19 cellular contexts compared by ENCODE assay signal in genomic region chr14:96097752-96098151, GRCh38. TPM values are rescaled to one million over a fixed set of nuclear protein-coding genes. Genes with fewer than 3 reads are reported as not detected.
DNase-seq lines count a peak whose midpoint lies in the region; ATAC-seq, FAIRE-seq and TF ChIP-seq lines count a peak whose summit lies in the region.
"Had no signal": no experiment of that assay in that cellular context is flagged by ENCODE, and none has a peak within 500 bp of the region (broad histone marks: within the 10 kb centered on the region; RNA-seq: fewer than 3 reads in every experiment).

No MANE protein-coding gene starts in this region.

- H3K36me3 ChIP-seq in K562 (ENCODE audit: control insufficient read depth, insufficient read depth, low read length) (no peaks in the 10 kb centered on the region), liver (ENCODE audit: control insufficient read depth in 4 of 4, insufficient read depth in 3 of 4, low read depth in 1 of 4, low read length in 3 of 4) (no peaks in the 10 kb centered on the region)
- H3K36me3 ChIP-seq: HAP-1, Peyer's patch, SJCRH30 had no signal

- H3K27ac ChIP-seq in K562 (ENCODE audit: extremely low read depth, low read depth, low read length) (no peak overlapping the region), liver (ENCODE audit: low read depth in 1 of 2, low read length in 2 of 2) (peak overlapping the region; percentile 85 to 86)
- H3K27ac ChIP-seq: C4-2B, Peyer's patch, SJCRH30 had no signal

- no peak overlapping the region for H3K4me2 ChIP-seq in K562 (ENCODE audit: insufficient read depth, low read length)

- H3K9ac ChIP-seq in K562 (ENCODE audit: insufficient read depth in 1 of 2, low read depth in 2 of 2, low read length in 2 of 2): no peak overlapping the region
- H3K9ac ChIP-seq in liver (ENCODE audit: low read depth in 1 of 2, low read length in 2 of 2): no peak overlapping the region

- CTCF ChIA-PET in K562 (lab: Yijun Ruan, JAX; ENCODE audit: low intra/inter-chr PET ratio): interaction anchor here (1.4 kb wide), 1 partner anchor 178 kb away, joined by 4 read pairs; no protein-coding TSS in a partner anchor

- H4K20me1 ChIP-seq in K562 (replicated peaks; ENCODE audit: control insufficient read depth, insufficient read depth, low read length): no peaks in the 10 kb centered on the region

- TF ChIP-seq POLR2A in K562 (conservative IDR thresholded peaks at IDR 0.05): no peak

- no peak for TF ChIP-seq RAD21 in K562 (CRISPR knock-in tag; conservative IDR thresholded peaks at IDR 0.05 in 1 of 2, IDR thresholded peaks at IDR 0.05 in 1 of 2)
- peak in 1 of 2 donors; percentile 45 for TF ChIP-seq RAD21 in liver (IDR thresholded peaks at IDR 0.05)

- H3K4me3 ChIP-seq in K562: no peak overlapping the region
- H3K4me3 ChIP-seq in liver (ENCODE audit: low read depth in 1 of 3, low read length in 3 of 3): peak overlapping the region in 1 of 3 donors; percentile 13
- H3K4me3 ChIP-seq: HAP-1, Peyer's patch, SJCRH30 had no signal

- H3K27me3 ChIP-seq in K562 (ENCODE audit: control insufficient read depth in 2 of 2, insufficient read depth in 2 of 2, low read length in 2 of 2): peaks cover 0 to 9% of the 10 kb centered on the region in 2 experiments; a peak in 1 of 5 replicates
- H3K27me3 ChIP-seq in liver (ENCODE audit: control insufficient read depth in 4 of 4, insufficient read depth in 4 of 4, low read length in 3 of 4): no peaks in the 10 kb centered on the region
- H3K27me3 ChIP-seq: Peyer's patch, SJCRH30 had no signal

- H3K9me1 ChIP-seq in K562 (ENCODE audit: control insufficient read depth, insufficient read depth, low read length): no peaks in the 10 kb centered on the region

- ATAC-seq in K562: no peak

- POLR2A ChIA-PET in K562 (lab: Yijun Ruan, JAX): interaction anchor here (0.6 kb wide), 1 partner anchor 546 kb away, joined by 3 read pairs; no protein-coding TSS in a partner anchor

- H3K4me1 ChIP-seq in K562 (replicated peaks in 1 of 2; ENCODE audit: control insufficient read depth in 2 of 2, insufficient read depth in 2 of 2, low read length in 2 of 2): peaks cover 0 to 3% of the 10 kb centered on the region in 2 experiments; a peak in 1 of 5 replicates
- H3K4me1 ChIP-seq in liver (ENCODE audit: control insufficient read depth in 4 of 4, insufficient read depth in 4 of 4, low read length in 3 of 4): peaks cover 17 to 60% (median 52%) of the 10 kb centered on the region in 4 donors
- H3K4me1 ChIP-seq: HAP-1 had no signal

- no peak for TF ChIP-seq EP300 in K562 (IDR thresholded peaks at IDR 0.05; ENCODE audit: low read length)

- no peaks in the 10 kb centered on the region for H3K9me3 ChIP-seq in K562 (replicated peaks; ENCODE audit: control insufficient read depth, insufficient read depth, low read depth, low read length)
- H3K9me3 ChIP-seq in liver (ENCODE audit: control insufficient read depth in 4 of 4, low read length in 3 of 4): no peaks in the 10 kb centered on the region
- H3K9me3 ChIP-seq: HAP-1, Peyer's patch, SJCRH30 had no signal

- no peaks in the 10 kb centered on the region for H3K79me2 ChIP-seq in K562 (ENCODE audit: control insufficient read depth, insufficient read depth, low read length)

- intact Hi-C loops in K562 (cut with micrococcal nuclease): loop anchor here (1.0 kb wide), 1 partner anchor 536 kb away; no protein-coding TSS in a partner anchor

- BruUV-seq in K562 (replicated peaks; lab: Mats Ljungman, UMichigan): no TSS peak

- no peak overlapping the region for H2AFZ ChIP-seq in K562 (ENCODE audit: low read depth, low read length)

- DNase-seq in GM13976 (ENCODE audit: low spot score) (peak; percentile 10), K562 (ENCODE audit: extremely low read depth in 1 of 4, low spot score in 3 of 4) (no peak), retina (peak; percentile 12), nucleus accumbens (lab: John Stamatoyannopoulos, UW) (no peak), NCI-H345 treated with DMSO at 0.1 percent for 48 hours (lab: John Stamatoyannopoulos, UW; ENCODE audit: unreplicated experiment) (no peak), dedifferentiated amniotic fluid mesenchymal stem cell (ENCODE audit: extremely low spot score) (no peak)
- DNase-seq: AML-193, EL, KG1, NCI-H1105, NCI-H146, NCI-H2029, NCI-H226, NCI-H82, SJCRH30 had no signal

- TF ChIP-seq CTCF in GM13976 (IDR thresholded peaks at IDR 0.05; ENCODE audit: borderline replicate concordance, control extremely low read depth, extremely low read depth, insufficient read depth, missing control alignments) (no peak), K562 (IDR thresholded peaks at IDR 0.05 in 2 of 3, conservative IDR thresholded peaks at IDR 0.05 in 1 of 3; ENCODE audit: insufficient read depth in 2 of 3, low read depth in 1 of 3, low read length in 3 of 3) (no peak), liver (IDR thresholded peaks at IDR 0.05; ENCODE audit: low read depth, low read length, missing input control) (no peak)

- no peak for FAIRE-seq in K562 (lab: Jason Lieb, UNC)

- WGBS in K562 (ENCODE audit: insufficient coverage, low coverage, missing lambda C conversion rate): 0% methylated on average over 6 of the region's 7 CpGs
- 28% methylated on average over 7 of the region's 7 CpGs for WGBS in liver

- in situ Hi-C loops in GM13976 (cut with MboI; ENCODE audit: low sequenced_read_pairs, unreplicated experiment) (loop anchor here (10.0 kb wide), 1 partner anchor 177 kb away; no protein-coding TSS in a partner anchor), K562 (cut with MboI) (loop anchor here (5.0 kb wide), 1 partner anchor 180 kb away; no protein-coding TSS in a partner anchor)

TF ChIP-seq in K562, 482 proteins besides CTCF, POLR2A, EP300 and RAD21:
- no peak for TF ChIP-seq TGIF2 (CRISPR knock-in tag; IDR thresholded peaks at IDR 0.05)
- 0 out of 2 replicates have a peak, but pooled peaks have one; percentile 40 for TF ChIP-seq ZBTB17 (CRISPR knock-in tag; IDR thresholded peaks at IDR 0.05)

TF ChIP-seq in liver, 16 proteins besides CTCF, POLR2A, EP300 and RAD21 (continues in another document):
- peak; percentile 84 to 87 for TF ChIP-seq RXRA (IDR thresholded peaks at IDR 0.05)
- peak; percentile 40 for TF ChIP-seq ZBTB33 (IDR thresholded peaks at IDR 0.05)
- no peak for TF ChIP-seq TAF1 (conservative IDR thresholded peaks at IDR 0.05)
- peak; percentile 91 for TF ChIP-seq SP1 (IDR thresholded peaks at IDR 0.05)
- no peak for TF ChIP-seq EGR1 (IDR thresholded peaks at IDR 0.05; ENCODE audit: low read depth in 2 of 2)

RNA-seq across cellular contexts. Expression of gene C14orf132, which starts 58.6 kb away (rescaled TPM):
- total RNA-seq in K562 (2011; cell fraction: chromatin; rRNA removed; ENCODE audit: low replicate concordance): 0.05 TPM in 1 of 2 replicates, not detected in the other
- not detected in 2 replicates for total RNA-seq in K562 (2011; cell fraction: nucleolus; rRNA removed)
- not detected in 2 replicates for total RNA-seq in K562 (2011; cell fraction: nucleoplasm; rRNA removed)
- total RNA-seq in K562 (2014; rRNA removed): not detected in 2 replicates
- total RNA-seq in K562 (2014; rRNA removed; fragmentation: Illumina TruSeq; extraction: Trizol): not detected in 2 replicates
- not detected in 2 replicates for total RNA-seq in K562 (2015; rRNA removed; fragmentation: Illumina TruSeq; extraction: Trizol)
- 0.04 TPM in 1 of 2 replicates, not detected in the other for total RNA-seq in K562 (2021)
- polyA plus RNA-seq in K562 (2011; rRNA removed): not detected in 2 replicates
- not detected in 2 replicates for polyA plus RNA-seq in K562 (2011; cell fraction: cytosol; rRNA removed)
- not detected in 2 replicates for polyA plus RNA-seq in K562 (2011; cell fraction: nucleus; rRNA removed)
- not detected in 2 replicates for polyA plus RNA-seq in K562 (2012)
- not detected in 2 replicates for polyA plus RNA-seq in K562 (2014; fragmentation: Illumina TruSeq; extraction: Trizol)
- not detected for polyA plus RNA-seq in K562 (2014; fragmentation: Nextera tagmentation; extraction: Ambion mirVana)
- polyA plus RNA-seq in K562 (2014; rRNA removed): 0.04 TPM in 1 of 2 replicates, not detected in the other
- polyA minus RNA-seq in K562 (2011; rRNA and poly(A)+ RNA removed): not detected in 2 replicates
- polyA minus RNA-seq in K562 (2011; cell fraction: cytosol; rRNA and poly(A)+ RNA removed): not detected in 2 replicates
- polyA minus RNA-seq in K562 (2011; cell fraction: nucleus; rRNA and poly(A)+ RNA removed): not detected in 2 replicates
- 1 to 10 TPM; 1.9 to 2.3 TPM for total RNA-seq in liver
- 1 to 10 TPM; 1.8 to 3.0 TPM for polyA plus RNA-seq in liver
- total RNA-seq: SJCRH30 had no signal

Comparison
In these comparisons a context has a peak if more than half of its experiments do, and no peak if none do; other contexts are left out.
1. DNase-seq: peak in GM13976 (single experiment) and retina (single experiment); none in K562 (0 of 4), nucleus accumbens (0 of 56), NCI-H345 treated with DMSO at 0.1 percent for 48 hours (single experiment) and dedifferentiated amniotic fluid mesenchymal stem cell (single experiment).